14 cellular contexts compared by ENCODE assay signal in the genomic region with DNA sequence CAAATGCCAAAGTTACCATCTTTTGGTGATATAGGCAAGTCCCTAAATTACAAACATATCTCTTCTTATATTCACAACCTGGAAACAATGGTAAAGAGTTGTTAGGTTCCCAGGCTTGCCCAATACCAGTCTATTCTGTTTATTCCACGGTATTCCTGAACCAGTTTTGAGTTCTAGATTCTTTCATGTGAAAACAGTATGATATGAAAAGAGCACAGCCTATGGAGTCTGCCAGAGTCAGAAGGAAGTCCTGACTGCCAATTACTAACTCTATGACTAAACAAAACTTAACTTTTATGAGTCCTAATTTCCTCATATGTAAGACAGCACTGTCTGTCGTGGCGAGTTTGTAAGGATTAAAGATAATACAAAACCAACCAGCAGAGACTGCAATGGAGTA. TPM values are rescaled to one million over a fixed set of nuclear protein-coding genes. Genes with fewer than 3 reads are reported as not detected.
A peak's percentile ranks its signal among the peaks of the same experiment; 100 is the strongest.
DNase-seq lines count a peak whose midpoint lies in the region; ATAC-seq, FAIRE-seq and TF ChIP-seq lines count a peak whose summit lies in the region.
"Had no signal": no experiment of that assay in that cellular context is flagged by ENCODE, and none has a peak within 500 bp of the region (broad histone marks: within the 10 kb centered on the region; RNA-seq: fewer than 3 reads in every experiment).

No MANE protein-coding gene starts in this region.

- no peak overlapping the region for H3K14ac ChIP-seq in trophoblast cell (ENCODE audit: low read length)

- no peak for TF ChIP-seq CTCF in DOHH2 (IDR thresholded peaks at IDR 0.05; ENCODE audit: low read depth, low read length, poor library complexity, severe bottlenecking)
- TF ChIP-seq CTCF in cardiac fibroblast (IDR thresholded peaks at IDR 0.05; ENCODE audit: low read depth, low read length): no peak

- no peak overlapping the region for H2AK5ac ChIP-seq in trophoblast cell (ENCODE audit: low read length)

- H3K9ac ChIP-seq in trophoblast cell (ENCODE audit: low read length): no peak overlapping the region

- H3K4me2 ChIP-seq in DOHH2 (ENCODE audit: low read length): 0 out of 2 replicates have a peak overlapping the region, but pooled peaks have one; percentile 1
- no peak overlapping the region for H3K4me2 ChIP-seq in trophoblast cell (ENCODE audit: low read length)

- no peak overlapping the region for H2BK12ac ChIP-seq in trophoblast cell (ENCODE audit: low read length)

- no peak overlapping the region for H2BK120ac ChIP-seq in trophoblast cell (ENCODE audit: insufficient read depth, low read length, poor library complexity)

- no CpG with 5 or more reads among the region's 3 CpGs for WGBS in trophoblast cell (ENCODE audit: extremely low coverage, insufficient coverage, insufficient read length)

- H3K36me3 ChIP-seq in DOHH2 (ENCODE audit: control insufficient read depth, low read length) (peaks cover 47% of the 10 kb centered on the region), trophoblast cell (ENCODE audit: control insufficient read depth in 1 of 2, insufficient read depth in 2 of 2, low read length in 2 of 2) (no peaks in the 10 kb centered on the region)

- H3K4me3 ChIP-seq in DOHH2 (ENCODE audit: low read length): no peak overlapping the region
- no peak overlapping the region for H3K4me3 ChIP-seq in cardiac fibroblast (replicated peaks in 1 of 2; ENCODE audit: low read depth in 2 of 2, low read length in 2 of 2)
- no peak overlapping the region for H3K4me3 ChIP-seq in trophoblast cell (ENCODE audit: low read depth, low read length)

- H3K79me2 ChIP-seq in DOHH2 (ENCODE audit: control insufficient read depth, low read length): peaks cover 100% of the 10 kb centered on the region
- H3K79me2 ChIP-seq in trophoblast cell (ENCODE audit: control insufficient read depth, insufficient read depth, low read length, poor library complexity): peaks cover 9% of the 10 kb centered on the region

- FAIRE-seq in HTR-8/SVneo (lab: Jason Lieb, UNC): no peak

- ATAC-seq in GM21786 (IDR thresholded peaks at IDR 0.05; ENCODE audit: unreplicated experiment): no peak
- ATAC-seq: left ventricle myocardium superior had no signal

- H3K27me3 ChIP-seq in DOHH2 (ENCODE audit: control insufficient read depth, low read length): no peaks in the 10 kb centered on the region
- H3K27me3 ChIP-seq in trophoblast cell (ENCODE audit: insufficient read depth, low read length): no peaks in the 10 kb centered on the region

- H3K9me3 ChIP-seq in DOHH2 (ENCODE audit: control insufficient read depth, insufficient read depth, low read length): no peaks in the 10 kb centered on the region
- H3K9me3 ChIP-seq in trophoblast cell (ENCODE audit: insufficient read depth, low read depth, low read length): no peaks in the 10 kb centered on the region

- peaks cover 2% of the 10 kb centered on the region for H3K79me1 ChIP-seq in trophoblast cell (ENCODE audit: low read length)

- no peak overlapping the region for H2AFZ ChIP-seq in trophoblast cell (ENCODE audit: insufficient read depth, low read length, poor library complexity)

- no peak overlapping the region for H4K12ac ChIP-seq in trophoblast cell (ENCODE audit: low read depth, low read length)

- H3K18ac ChIP-seq in trophoblast cell (ENCODE audit: low read length): no peak overlapping the region

- H3K4me1 ChIP-seq in DOHH2 (ENCODE audit: control insufficient read depth, low read length): peaks cover 53% of the 10 kb centered on the region
- H3K4me1 ChIP-seq in trophoblast cell (ENCODE audit: control insufficient read depth in 1 of 2, insufficient read depth in 2 of 2, low read length in 2 of 2): no peaks in the 10 kb centered on the region

- H3K4ac ChIP-seq in trophoblast cell (ENCODE audit: low read depth, low read length): peak overlapping the region; percentile 46

- DNase-seq in M059J (ENCODE audit: low read depth) (peak; percentile 14), cardiac fibroblast (ENCODE audit: low read depth in 2 of 2) (peak; percentile 22 to 63), trophoblast cell (peak; percentile 70 to 93), HTR-8/SVneo (ENCODE audit: insufficient read length, low spot score) (no peak)
- no peak for DNase-seq in activated effector memory CD4-positive, alpha-beta T cell treated with anti-CD3 and anti-CD28 coated beads, Interleukin-2, amount 50 U/mL, for 16 hours
- DNase-seq: activated CD4-positive, alpha-beta memory T cell treated with anti-CD3 and anti-CD28 coated beads, Interleukin-2, amount 10 ng/mL, durations not matched to agents 7 days and 5 days; activated naive CD8-positive, alpha-beta T cell treated with anti-CD3 and anti-CD28 coated beads, Interleukin-2, amount 10 ng/mL, durations not matched to agents 7 days and 5 days; DMS153; glutamatergic neuron; left ventricle myocardium superior; NCI-H1105 treated with DMSO at 0.1 percent for 48 hours; nucleus accumbens had no signal

- H3K27ac ChIP-seq in DOHH2 (ENCODE audit: low read depth, low read length): no peak overlapping the region
- H3K27ac ChIP-seq in trophoblast cell (ENCODE audit: low read depth, low read length): no peak overlapping the region

- H4K8ac ChIP-seq in trophoblast cell (ENCODE audit: low read depth, low read length): no peak overlapping the region

- no peak overlapping the region for H2BK5ac ChIP-seq in trophoblast cell (ENCODE audit: low read depth, low read length, poor library complexity)

- H4K20me1 ChIP-seq in DOHH2 (ENCODE audit: control insufficient read depth, insufficient read depth, low read depth, low read length): peaks cover 34% of the 10 kb centered on the region

- peaks cover 20% of the 10 kb centered on the region for H3F3A ChIP-seq in DOHH2 (ENCODE audit: control insufficient read depth, insufficient read depth)

- H3K23ac ChIP-seq in trophoblast cell (ENCODE audit: low read length): no peak overlapping the region

- H3K9me2 ChIP-seq in DOHH2 (replicated peaks; ENCODE audit: control insufficient read depth, low read length): no peaks in the 10 kb centered on the region

- H4K91ac ChIP-seq in trophoblast cell (ENCODE audit: low read depth, low read length): no peak overlapping the region

RNA-seq across cellular contexts. Expression of gene ABI1, which starts 5.6 kb away (rescaled TPM):
- 31.3 and 32.0 TPM in 2 replicates for total RNA-seq in M059J (2014; rRNA removed; shearing (Covaris generic))
- 59.4 and 60.1 TPM in 2 replicates for polyA plus RNA-seq in trophoblast cell (2013)

Comparison
In these comparisons a context has a peak if more than half of its experiments do, and no peak if none do; other contexts are left out.
1. DNase-seq: peak in M059J (single experiment), cardiac fibroblast (2 of 2) and trophoblast cell (2 of 2); none in HTR-8/SVneo (single experiment) and activated effector memory CD4-positive, alpha-beta T cell treated with anti-CD3 and anti-CD28 coated beads, Interleukin-2, amount 50 U/mL, for 16 hours (single experiment).